Comparison of ENCODE assay signal across 8 cellular contexts in genomic region chr5:31097851-31098250, GRCh38.
"Had no signal": no experiment of that assay in that cellular context is flagged by ENCODE, and none has a peak within 500 bp of the region (broad histone marks: within the 10 kb centered on the region; RNA-seq: fewer than 3 reads in every experiment).

No MANE protein-coding gene starts in this region.

- H3K9ac ChIP-seq: GM23248 had no signal

- H3K4me2 ChIP-seq: GM23338 had no signal

- H3K27ac Mint-ChIP-seq: GM23338, H9, HFFc6 had no signal

- H3K36me3 ChIP-seq: HAP-1 had no signal

- H3K4me3 ChIP-seq: GM23248, GM23338, HAP-1 had no signal

- DNase-seq: GM23248, GOT3, H7, H9, HCEC 1CT, HFFc6 had no signal

- H3K27ac ChIP-seq: GM23248 had no signal

- H2AFZ ChIP-seq: GM23248, GM23338 had no signal

- H3K4me3 Mint-ChIP-seq: GM23338, H9, HFFc6 had no signal

- H3K9me3 ChIP-seq: HAP-1 had no signal
